1 cellular context compared by ENCODE assay signal in genomic region chr11:78022397-78023396, GRCh38.
TF ChIP-seq lines count a peak whose summit lies in the region.

Gene KCTD14, minus strand, starts transcription at chr11:78023276. Its CDS starts 27 bp downstream, at chr11:78023249.

TF ChIP-seq in HepG2, 621 proteins besides CTCF, POLR2A, EP300 and RAD21 (continued from another document and continues in another):
- TF ChIP-seq ZZZ3 (CRISPR knock-in tag; IDR thresholded peaks at IDR 0.05; ENCODE audit: borderline replicate concordance) (peak; percentile 53; the same call in 1 of the 2 replicates), SETDB1 (CRISPR knock-in tag; IDR thresholded peaks at IDR 0.05; ENCODE audit: borderline replicate concordance) (no peak), ZNF414 (CRISPR knock-in tag; IDR thresholded peaks at IDR 0.05) (no peak), ZBTB43 (CRISPR knock-in tag; conservative IDR thresholded peaks at IDR 0.05) (0 out of 2 replicates have a peak, but pooled peaks have one; percentile 63), HHEX (CRISPR knock-in tag; IDR thresholded peaks at IDR 0.05) (no peak), ZNF652 (CRISPR knock-in tag; IDR thresholded peaks at IDR 0.05; ENCODE audit: borderline replicate concordance, low read depth) (no peak), NR0B2 (CRISPR knock-in tag; IDR thresholded peaks at IDR 0.05) (no peak), HNRNPLL (IDR thresholded peaks at IDR 0.05; ENCODE audit: low read depth, low read length, poor library complexity, severe bottlenecking) (peak; percentile 63), FOXO4 (CRISPR knock-in tag; conservative IDR thresholded peaks at IDR 0.05) (no peak), NFKB2 (CRISPR knock-in tag; IDR thresholded peaks at IDR 0.05; ENCODE audit: borderline replicate concordance) (peak; percentile 49; the same call in 1 of the 2 replicates), HNRNPUL1 (IDR thresholded peaks at IDR 0.05; ENCODE audit: low read depth, low read length) (no peak), NFRKB (IDR thresholded peaks at IDR 0.05) (no peak), KLF9 (CRISPR knock-in tag; IDR thresholded peaks at IDR 0.05; ENCODE audit: low read depth) (0 out of 2 replicates have a peak, but pooled peaks have one; percentile 7), LRRFIP1 (CRISPR knock-in tag; conservative IDR thresholded peaks at IDR 0.05) (no peak), ZNF644 (CRISPR knock-in tag; IDR thresholded peaks at IDR 0.05; ENCODE audit: low read depth) (0 out of 2 replicates have a peak, but pooled peaks have one; percentile 25), ZNF383 (CRISPR knock-in tag; IDR thresholded peaks at IDR 0.05; ENCODE audit: borderline replicate concordance) (no peak), ZHX2 (IDR thresholded peaks at IDR 0.05; ENCODE audit: low read depth) (0 out of 2 replicates have a peak, but pooled peaks have one; percentile 56), ZHX2 (CRISPR knock-in tag; IDR thresholded peaks at IDR 0.05; ENCODE audit: borderline replicate concordance) (no peak), PBX2 (CRISPR knock-in tag; IDR thresholded peaks at IDR 0.05) (no peak), BHLHE40 (IDR thresholded peaks at IDR 0.05; ENCODE audit: low read length) (no peak), PTBP1 (IDR thresholded peaks at IDR 0.05; ENCODE audit: low read depth, low read length, poor library complexity, severe bottlenecking) (no peak), ZNF558 (CRISPR knock-in tag; IDR thresholded peaks at IDR 0.05; ENCODE audit: borderline replicate concordance) (peak; percentile 77; the same call in 1 of the 2 replicates), ZFP41 (CRISPR knock-in tag; IDR thresholded peaks at IDR 0.05; ENCODE audit: borderline replicate concordance) (no peak), HIC2 (CRISPR knock-in tag; IDR thresholded peaks at IDR 0.05; ENCODE audit: low read depth) (peak; percentile 85), SNAPC5 (CRISPR knock-in tag; IDR thresholded peaks at IDR 0.05; ENCODE audit: borderline replicate concordance) (peak; percentile 56; the same call in 1 of the 2 replicates), PRDM4 (CRISPR knock-in tag; IDR thresholded peaks at IDR 0.05; ENCODE audit: borderline replicate concordance) (no peak), ASH2L (IDR thresholded peaks at IDR 0.05; ENCODE audit: insufficient read length, low read depth, low read length) (no peak), ZNF629 (CRISPR knock-in tag; conservative IDR thresholded peaks at IDR 0.05) (no peak; the same call in 1 of the 2 replicates), ARNT (IDR thresholded peaks at IDR 0.05) (no peak), ZNF34 (CRISPR knock-in tag; IDR thresholded peaks at IDR 0.05; ENCODE audit: borderline replicate concordance) (peak; percentile 36; the same call in 1 of the 2 replicates), HDAC2 (CRISPR knock-in tag; IDR thresholded peaks at IDR 0.05) (peak; percentile 12), SKIL (CRISPR knock-in tag; IDR thresholded peaks at IDR 0.05; ENCODE audit: borderline replicate concordance) (no peak), ATF1 (CRISPR knock-in tag; IDR thresholded peaks at IDR 0.05) (no peak), SP1 (IDR thresholded peaks at IDR 0.05) (no peak), SP1 (CRISPR knock-in tag; IDR thresholded peaks at IDR 0.05) (no peak), ZEB1 (IDR thresholded peaks at IDR 0.05; ENCODE audit: insufficient replicate concordance, low read depth) (no peak), TOPORS (CRISPR knock-in tag; IDR thresholded peaks at IDR 0.05) (peak; percentile 65; the same call in 1 of the 2 replicates), ZNF12 (CRISPR knock-in tag; IDR thresholded peaks at IDR 0.05) (no peak), SYNCRIP (IDR thresholded peaks at IDR 0.05; ENCODE audit: insufficient read depth, low read depth, low read length) (no peak), RBAK (CRISPR knock-in tag; IDR thresholded peaks at IDR 0.05) (no peak)
